ENCODE assay signal across 14 cellular contexts in the genomic region with DNA sequence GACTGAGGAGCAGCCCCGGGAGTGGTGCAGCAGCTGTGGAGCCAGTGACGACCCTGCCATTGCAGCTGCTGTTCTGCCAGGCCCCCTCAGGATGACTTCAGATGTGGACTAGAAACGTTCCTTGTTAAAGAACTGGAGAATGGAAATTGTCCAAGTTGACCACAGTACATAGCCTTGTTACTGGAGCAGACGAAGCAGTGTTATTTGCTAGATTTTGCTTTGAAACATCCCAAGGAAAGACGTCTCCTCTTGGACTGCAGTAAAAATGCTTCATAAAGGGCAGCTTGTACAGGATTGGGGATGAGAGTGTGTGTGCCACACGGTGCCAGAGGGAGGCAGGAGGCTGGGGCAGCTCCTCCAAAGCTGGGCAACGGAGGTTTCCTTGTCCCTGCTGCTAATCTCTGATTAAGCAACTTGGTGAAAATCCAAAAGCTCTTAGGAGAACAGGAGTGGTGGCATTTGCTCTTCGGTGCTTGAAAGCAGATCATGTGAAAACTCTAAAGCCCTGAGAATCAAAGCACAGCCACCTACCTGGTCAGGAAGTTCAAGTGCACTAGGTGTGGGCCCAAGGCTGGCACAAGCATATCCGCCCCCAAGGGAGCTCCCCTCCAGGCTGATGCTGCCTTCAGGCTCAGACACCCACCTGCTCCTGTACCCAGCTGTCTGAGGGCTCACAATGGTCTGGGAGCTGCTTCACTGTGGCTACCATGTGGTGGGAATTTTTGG. TPM values are rescaled to one million over a fixed set of nuclear protein-coding genes. Genes with fewer than 3 reads are reported as not detected.
DNase-seq lines count a peak whose midpoint lies in the region; ATAC-seq and TF ChIP-seq lines count a peak whose summit lies in the region.
"Had no signal": no experiment of that assay in that cellular context is flagged by ENCODE, and none has a peak within 500 bp of the region (broad histone marks: within the 10 kb centered on the region; RNA-seq: fewer than 3 reads in every experiment).

No MANE protein-coding gene starts in this region.

- peaks cover 0 to 9% (median 7%) of the 10 kb centered on the region in 11 experiments; a peak in 8 of 22 replicates for H3K9me3 ChIP-seq in BLaER1 treated with 17β-estradiol and CSF1 and Interleukin-3, amounts not matched to agents 10 nM and 100 nM (replicated peaks in 1 of 11)

- ATAC-seq in naive thymus-derived CD8-positive, alpha-beta T cell = peak; percentile 97

- no peaks in the 10 kb centered on the region for H4K20me1 ChIP-seq in BLaER1 treated with 17β-estradiol and CSF1 and Interleukin-3, amounts not matched to agents 10 nM and 100 nM

- DNase-seq in LHCN-M2 (ENCODE audit: low read depth) = peak; percentile 81
- DNase-seq in chondrocyte (ENCODE audit: low spot score) = no peak
- DNase-seq in naive thymus-derived CD8-positive, alpha-beta T cell = peak in 8 of 10 donors; percentile 11 to 74 (median 50)
- no peak for DNase-seq in RKO (ENCODE audit: low spot score)
- no peak for DNase-seq in HuH-7 (ENCODE audit: low spot score)
- no peak for DNase-seq in lower leg skin (ENCODE audit: low spot score in 2 of 2)
- DNase-seq in type B pancreatic cell (ENCODE audit: extremely low spot score, unreplicated experiment) = no peak
- DNase-seq: aorta, naive B cell, NCI-H446, RPMI8226, T1000 had no signal

- H3K4me3 Mint-ChIP-seq in chondrocyte (ENCODE audit: unreplicated experiment) = no peak overlapping the region
- peak overlapping the region in 6 of 10 donors; percentile 22 to 77 (median 61) for H3K4me3 Mint-ChIP-seq in naive thymus-derived CD8-positive, alpha-beta T cell
- no peak overlapping the region for H3K4me3 Mint-ChIP-seq in type B pancreatic cell

- no peaks in the 10 kb centered on the region for H3K36me3 ChIP-seq in BLaER1 treated with 17β-estradiol and CSF1 and Interleukin-3, amounts not matched to agents 10 nM and 100 nM

- H3K4me3 ChIP-seq in BLaER1 treated with 17β-estradiol and CSF1 and Interleukin-3, amounts not matched to agents 10 nM and 100 nM = no peak overlapping the region
- no peak overlapping the region for H3K4me3 ChIP-seq in lower leg skin (ENCODE audit: low read depth, poor library complexity, severe bottlenecking)

- intact Hi-C loops in lower leg skin (cut with DNase I; ENCODE audit: low total_unique reads) = no loop called here

- H3K36me3 Mint-ChIP-seq in chondrocyte (ENCODE audit: low read depth) = no peaks in the 10 kb centered on the region
- H3K36me3 Mint-ChIP-seq in naive thymus-derived CD8-positive, alpha-beta T cell = peaks cover 20 to 32% (median 30%) of the 10 kb centered on the region in 3 donors
- H3K36me3 Mint-ChIP-seq in type B pancreatic cell = no peaks in the 10 kb centered on the region
- H3K36me3 Mint-ChIP-seq: naive B cell had no signal

- H3K4me1 Mint-ChIP-seq in chondrocyte (ENCODE audit: low read depth) (peaks cover 84% of the 10 kb centered on the region), type B pancreatic cell (ENCODE audit: unreplicated experiment) (peaks cover 47% of the 10 kb centered on the region)
- H3K4me1 Mint-ChIP-seq in naive thymus-derived CD8-positive, alpha-beta T cell = peaks cover 24 to 77% (median 44%) of the 10 kb centered on the region in 4 donors

- no peak overlapping the region for H3K9ac ChIP-seq in BLaER1 treated with 17β-estradiol and CSF1 and Interleukin-3, amounts not matched to agents 10 nM and 100 nM

- H3K27me3 ChIP-seq in BLaER1 treated with 17β-estradiol and CSF1 and Interleukin-3, amounts not matched to agents 10 nM and 100 nM = no peaks in the 10 kb centered on the region

- TF ChIP-seq POLR2A in lower leg skin (IDR thresholded peaks at IDR 0.05) = no peak

- no peak for TF ChIP-seq CTCF in chondrocyte (IDR thresholded peaks at IDR 0.05)
- no peak for TF ChIP-seq CTCF in lower leg skin (IDR thresholded peaks at IDR 0.05)
- TF ChIP-seq CTCF in type B pancreatic cell (conservative IDR thresholded peaks at IDR 0.05) = no peak

- no peak overlapping the region for H3K27ac ChIP-seq in BLaER1 treated with 17β-estradiol and CSF1 and Interleukin-3, amounts not matched to agents 10 nM and 100 nM
- H3K27ac ChIP-seq: HL-60 had no signal

- H3K4me1 ChIP-seq in BLaER1 treated with 17β-estradiol and CSF1 and Interleukin-3, amounts not matched to agents 10 nM and 100 nM = peaks cover 42 to 87% (median 75%) of the 10 kb centered on the region in 10 experiments

- H3K4me2 ChIP-seq in BLaER1 treated with 17β-estradiol and CSF1 and Interleukin-3, amounts not matched to agents 10 nM and 100 nM = peak overlapping the region in 10 of 11 experiments; percentile 20 to 88 (median 60); a peak in 17 of 22 replicates

- POLR2A ChIA-PET in naive thymus-derived CD8-positive, alpha-beta T cell (lab: Charles Lee) = interaction anchor here (0.8 to 1.9 kb wide), 6 partner anchors 9 to 118 kb away, joined by 3 to 6 read pairs (median 4); a partner anchor contains a TSS

- H3K9me3 Mint-ChIP-seq in chondrocyte (ENCODE audit: low read depth) = peaks cover 5% of the 10 kb centered on the region
- peaks cover 0 to 23% (median 4%) of the 10 kb centered on the region in 9 donors for H3K9me3 Mint-ChIP-seq in naive thymus-derived CD8-positive, alpha-beta T cell
- H3K9me3 Mint-ChIP-seq in type B pancreatic cell = peaks cover 6% of the 10 kb centered on the region

- WGBS in lower leg skin, 2 donors = 62 to 66% methylated on average over 9 of the region's 9 CpGs

- H3K27ac Mint-ChIP-seq in chondrocyte (ENCODE audit: unreplicated experiment) (peak overlapping the region; percentile 91), type B pancreatic cell (no peak overlapping the region)
- peak overlapping the region; percentile 45 to 98 (median 96) for H3K27ac Mint-ChIP-seq in naive thymus-derived CD8-positive, alpha-beta T cell

- H3K27me3 Mint-ChIP-seq in chondrocyte (ENCODE audit: low read depth) = no peaks in the 10 kb centered on the region
- no peaks in the 10 kb centered on the region for H3K27me3 Mint-ChIP-seq in naive thymus-derived CD8-positive, alpha-beta T cell
- H3K27me3 Mint-ChIP-seq in type B pancreatic cell = no peaks in the 10 kb centered on the region

RNA-seq across cellular contexts. Expression of a gene that starts 34.5 kb away (rescaled TPM):
- total RNA-seq in LHCN-M2 (2014; rRNA removed) = 65.7 and 71.7 TPM in 2 replicates
- 19.5 TPM for polyA plus RNA-seq in LHCN-M2 (2012)
- total RNA-seq in chondrocyte = 59.5 to 115 TPM (median 113 TPM) in 3 replicates
- total RNA-seq in naive thymus-derived CD8-positive, alpha-beta T cell = 1 to 10 TPM; 1.1 to 1.5 TPM
- 1 to 10 TPM in 1 of 3 donors, under 1 TPM in 2; 0.37 to 1.8 (median 0.58) TPM for polyA plus RNA-seq in naive thymus-derived CD8-positive, alpha-beta T cell
- total RNA-seq in lower leg skin = 1 to 10 TPM in 2 of 4 donors, under 1 TPM in 2; 0.19 to 5.8 (median 0.99) TPM
- total RNA-seq in type B pancreatic cell (ENCODE audit: low replicate concordance) = 10.0 and 25.7 TPM in 2 replicates
- polyA plus RNA-seq: aorta had no signal

Comparison
In these comparisons a context has a peak if more than half of its experiments do, and no peak if none do; other contexts are left out.
1. DNase-seq: peak in LHCN-M2 (single experiment) and naive thymus-derived CD8-positive, alpha-beta T cell (8 of 10); none in chondrocyte (single experiment), RKO (single experiment), HuH-7 (single experiment), lower leg skin (0 of 2) and type B pancreatic cell (single experiment).
2. H3K4me3 Mint-ChIP-seq: peak in naive thymus-derived CD8-positive, alpha-beta T cell (6 of 10); none in chondrocyte (single experiment) and type B pancreatic cell (single experiment).